ENCODE assay signal across 14 cellular contexts in the genomic region with DNA sequence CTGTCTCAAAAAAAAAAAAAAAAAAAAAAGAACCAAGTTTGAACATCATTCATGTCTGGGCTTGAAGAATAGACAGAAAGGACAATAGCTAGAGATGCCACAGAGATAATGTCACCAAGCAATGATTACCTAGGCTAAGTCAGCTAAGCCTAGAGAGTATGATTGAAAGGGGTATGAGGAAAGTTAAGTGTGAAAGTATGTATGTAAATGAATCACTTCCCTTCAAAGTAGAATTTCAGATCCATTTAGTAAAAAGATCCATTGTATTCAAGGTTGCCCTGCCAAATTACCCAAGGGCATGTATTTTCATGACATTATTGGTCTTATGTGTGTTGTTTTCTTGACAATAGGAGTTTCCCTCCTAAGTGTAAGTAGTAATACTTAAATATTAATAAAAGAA. TPM values are rescaled to one million over a fixed set of nuclear protein-coding genes. Genes with fewer than 3 reads are reported as not detected.
A peak's percentile ranks its signal among the peaks of the same experiment; 100 is the strongest.
DNase-seq lines count a peak whose midpoint lies in the region; ATAC-seq and TF ChIP-seq lines count a peak whose summit lies in the region.
"Had no signal": no experiment of that assay in that cellular context is flagged by ENCODE, and none has a peak within 500 bp of the region (broad histone marks: within the 10 kb centered on the region; RNA-seq: fewer than 3 reads in every experiment).

No MANE protein-coding gene starts in this region.

- no peaks in the 10 kb centered on the region for H3K4me1 ChIP-seq in right cardiac atrium (ENCODE audit: control insufficient read depth, insufficient read depth, low read length)
- H3K4me1 ChIP-seq in gastrocnemius medialis: no peaks in the 10 kb centered on the region

- intact Hi-C loops in right cardiac atrium (cut with DNase I) (no loop called here), gastrocnemius medialis (cut with DNase I; ENCODE audit: low total_unique reads) (no loop called here)

- TF ChIP-seq CTCF in gastrocnemius medialis (IDR thresholded peaks at IDR 0.05 in 4 of 5, conservative IDR thresholded peaks at IDR 0.05 in 1 of 5): no peak

- ATAC-seq in GM18907 (IDR thresholded peaks at IDR 0.05; ENCODE audit: unreplicated experiment): peak; percentile 96
- peak; percentile 70 for ATAC-seq in HG03159 (IDR thresholded peaks at IDR 0.05; ENCODE audit: unreplicated experiment)
- no peak for ATAC-seq in right cardiac atrium
- no peak for ATAC-seq in gastrocnemius medialis
- ATAC-seq: T-cell had no signal

- DNase-seq in ACHN (peak; percentile 54), SW480 (ENCODE audit: low spot score) (peak; percentile 23), right cardiac atrium (no peak), COR-L47 (lab: John Stamatoyannopoulos, UW) (no peak), superior temporal gyrus (ENCODE audit: extremely low spot score) (no peak), gastrocnemius medialis (no peak)
- DNase-seq: activated CD4-positive, alpha-beta T cell treated with anti-CD3 and anti-CD28 coated beads, Interleukin-2, amount 10 ng/mL, durations not matched to agents 24 days and 14 days; activated effector memory CD4-positive, alpha-beta T cell treated with anti-CD3 and anti-CD28 coated beads, Interleukin-2, amount 50 U/mL, for 16 hours; DMS 273 treated with DMSO at 0.1 percent for 48 hours; effector memory CD4-positive, alpha-beta T cell; NCI-H226; T-cell had no signal

- no peaks in the 10 kb centered on the region for H3K27me3 ChIP-seq in right cardiac atrium (ENCODE audit: control insufficient read depth, insufficient read depth)
- H3K27me3 ChIP-seq in gastrocnemius medialis: no peaks in the 10 kb centered on the region

- H3K27ac ChIP-seq in right cardiac atrium (ENCODE audit: low read length) (no peak overlapping the region), gastrocnemius medialis (no peak overlapping the region)

- H3K4me3 ChIP-seq in right cardiac atrium (ENCODE audit: low read length): no peak overlapping the region
- H3K4me3 ChIP-seq in gastrocnemius medialis: no peak overlapping the region

- H3K36me3 ChIP-seq in gastrocnemius medialis: no peaks in the 10 kb centered on the region

- in situ Hi-C loops in ACHN (cut with HindIII; ENCODE audit: low pct_ligation_motif_present, low pct_unique_long_range_greater_than_20kb, low sequenced_read_pairs) (no loop called here), gastrocnemius medialis (cut with MboI; ENCODE audit: low sequenced_read_pairs in 4 of 4) (no loop called here)

- no peaks in the 10 kb centered on the region for H3K9me3 ChIP-seq in right cardiac atrium (ENCODE audit: control insufficient read depth, low read length)
- H3K9me3 ChIP-seq in gastrocnemius medialis: no peaks in the 10 kb centered on the region

- TF ChIP-seq POLR2A in gastrocnemius medialis (IDR thresholded peaks at IDR 0.05): no peak

RNA-seq across cellular contexts. Expression of gene SLC39A10, which starts 34.1 kb away (rescaled TPM):
- total RNA-seq in right cardiac atrium (10 to 100 TPM; 13.3 to 17.9 (median 14.5) TPM), gastrocnemius medialis (1 to 10 TPM; 1.6 to 3.5 (median 2.1) TPM)
- 4.3 TPM for polyA plus RNA-seq in right cardiac atrium

Comparison
In these comparisons a context has a peak if more than half of its experiments do, and no peak if none do; other contexts are left out.
1. DNase-seq: peak in ACHN (single experiment) and SW480 (single experiment); none in right cardiac atrium (0 of 3), COR-L47 (single experiment), superior temporal gyrus (single experiment) and gastrocnemius medialis (0 of 2).
2. ATAC-seq: peak in GM18907 (single experiment) and HG03159 (single experiment); none in right cardiac atrium (0 of 2) and gastrocnemius medialis (0 of 2).